13 cellular contexts compared by ENCODE assay signal in genomic region chr2:160022162-160022561, GRCh38. TPM values are rescaled to one million over a fixed set of nuclear protein-coding genes. Genes with fewer than 3 reads are reported as not detected.
DNase-seq lines count a peak whose midpoint lies in the region; ATAC-seq, FAIRE-seq and TF ChIP-seq lines count a peak whose summit lies in the region.
"Had no signal": no experiment of that assay in that cellular context is flagged by ENCODE, and none has a peak within 500 bp of the region (broad histone marks: within the 10 kb centered on the region; RNA-seq: fewer than 3 reads in every experiment).

No MANE protein-coding gene starts in this region.

- 94 to 100% (median 98%) methylated on average over 1 of the region's 1 CpG for WGBS in ovary, 3 donors

- H3K4me1 ChIP-seq in mucosa of descending colon (ENCODE audit: low read depth) (no peaks in the 10 kb centered on the region), ovary (ENCODE audit: insufficient read depth) (no peaks in the 10 kb centered on the region)
- H3K4me1 ChIP-seq: tibial nerve had no signal

- intact Hi-C loops in mucosa of descending colon (cut with DNase I, micrococcal nuclease) (no loop called here), ovary (cut with DNase I) (no loop called here)

- peaks cover 8% of the 10 kb centered on the region for H3K9me3 ChIP-seq in mucosa of descending colon
- no peaks in the 10 kb centered on the region for H3K9me3 ChIP-seq in ovary

- no peak for TF ChIP-seq EP300 in ovary (IDR thresholded peaks at IDR 0.05)

- no peaks in the 10 kb centered on the region for H3K27me3 ChIP-seq in ovary
- H3K27me3 ChIP-seq: tibial nerve had no signal

- TF ChIP-seq POLR2A in ovary (IDR thresholded peaks at IDR 0.05) = no peak

- no peak overlapping the region for H3K27ac ChIP-seq in ovary
- H3K27ac ChIP-seq: dorsolateral prefrontal cortex, tibial nerve had no signal

- FAIRE-seq in TTC549 (lab: Jason Lieb, UNC) = peak; percentile 85

- no peaks in the 10 kb centered on the region for H3K36me3 ChIP-seq in mucosa of descending colon (ENCODE audit: low read depth)
- no peaks in the 10 kb centered on the region for H3K36me3 ChIP-seq in ovary

- TF ChIP-seq CTCF in HFF-Myc (IDR thresholded peaks at IDR 0.05; ENCODE audit: low read depth, low read length, missing control alignments) (peak; percentile 28), mucosa of descending colon (IDR thresholded peaks at IDR 0.05) (peak; percentile 9), ovary (IDR thresholded peaks at IDR 0.05) (no peak)

- H3K4me3 ChIP-seq in HFF-Myc (replicated peaks; ENCODE audit: low read depth, low read length) = no peak overlapping the region
- H3K4me3 ChIP-seq in mucosa of descending colon = no peak overlapping the region
- no peak overlapping the region for H3K4me3 ChIP-seq in ovary
- H3K4me3 ChIP-seq: dorsolateral prefrontal cortex, tibial nerve had no signal

- DNase-seq in DMS53 (lab: John Stamatoyannopoulos, UW) (peak; percentile 47), DMS53 treated with DMSO at 0.1 percent for 48 hours (lab: John Stamatoyannopoulos, UW; ENCODE audit: unreplicated experiment) (no peak), HFF-Myc (ENCODE audit: extremely low read depth, low read depth) (no peak), mucosa of descending colon (no peak), ovary (no peak)
- DNase-seq: activated CD4-positive, alpha-beta T cell treated with anti-CD3 and anti-CD28 coated beads for 4 hours; dorsolateral prefrontal cortex had no signal

- ATAC-seq in mucosa of descending colon (no peak), HG03045 (IDR thresholded peaks at IDR 0.05; ENCODE audit: unreplicated experiment) (no peak), HG02970 (IDR thresholded peaks at IDR 0.05; ENCODE audit: low FRiP score, unreplicated experiment) (no peak)
- ATAC-seq: activated naive CD4-positive, alpha-beta T cell treated with anti-CD3 and anti-CD28 coated beads, Interleukin-2, amount 50 U/mL, for 72 hours; Right ventricle myocardium inferior had no signal

RNA-seq across cellular contexts. Expression of gene PLA2R1, which starts 40.3 kb away (rescaled TPM):
- total RNA-seq in mucosa of descending colon = 10 to 100 TPM in 2 of 3 donors, 1 to 10 TPM in 1; 8.0 to 19.1 (median 11.1) TPM
- total RNA-seq in ovary = 10 to 100 TPM; 15.8 to 33.8 (median 20.5) TPM
- polyA plus RNA-seq in ovary = 10 to 100 TPM in 1 of 2 donors, 1 to 10 TPM in 1; 9.9 to 16.6 TPM
- total RNA-seq: activated naive CD4-positive, alpha-beta T cell treated with anti-CD3 and anti-CD28 coated beads, Interleukin-2, amount 50 U/mL, for 72 hours had no signal

Comparison
In these comparisons a context has a peak if more than half of its experiments do, and no peak if none do; other contexts are left out.
1. CTCF ChIP-seq: peak in HFF-Myc (single experiment) and mucosa of descending colon (single experiment); none in ovary (0 of 3).